8 cellular contexts compared by ENCODE assay signal in genomic region chr1:234771642-234772344, GRCh38.
DNase-seq lines count a peak whose midpoint lies in the region; ATAC-seq and TF ChIP-seq lines count a peak whose summit lies in the region.

No MANE protein-coding gene starts in this region.

- CTCF ChIA-PET in WTC11 (lab: Charles Lee): interaction anchor here (1.0 kb wide), 1 partner anchor 174 kb away, joined by 3 read pairs; no protein-coding TSS in a partner anchor

- DNase-seq in DMS153 treated with DMSO at 0.1 percent for 48 hours (lab: John Stamatoyannopoulos, UW; ENCODE audit: unreplicated experiment) (peak; percentile 67), WTC11 (ENCODE audit: low spot score) (no peak), mesothelial cell of epicardium (ENCODE audit: low spot score in 2 of 2, unreplicated experiment in 2 of 2) (no peak), substantia nigra (lab: John Stamatoyannopoulos, UW) (no peak), NCI-H748 (lab: John Stamatoyannopoulos, UW; ENCODE audit: unreplicated experiment) (no peak)

- H3K27me3 Mint-ChIP-seq in WTC11 (ENCODE audit: low read depth) (no peaks in the 10 kb centered on the region; the same call in 1 of the 2 replicates), mesothelial cell of epicardium (ENCODE audit: low read depth) (no peaks in the 10 kb centered on the region)

- peaks cover 7% of the 10 kb centered on the region; the same call in 1 of the 2 replicates for H3K9me3 Mint-ChIP-seq in WTC11
- H3K9me3 Mint-ChIP-seq in mesothelial cell of epicardium: peaks cover 3% of the 10 kb centered on the region

- H3K27ac ChIP-seq in KOPT-K1 (ENCODE audit: low read depth, low read length, poor library complexity, severe bottlenecking): peak overlapping the region; percentile 82
- H3K27ac ChIP-seq in substantia nigra (ENCODE audit: low read depth, low read length, poor library complexity, severe bottlenecking): no peak overlapping the region

- TF ChIP-seq CTCF in WTC11 (IDR thresholded peaks at IDR 0.05): no peak
- no peak for TF ChIP-seq CTCF in mesothelial cell of epicardium (IDR thresholded peaks at IDR 0.05; ENCODE audit: unreplicated experiment)

- POLR2A ChIA-PET in WTC11 (lab: Charles Lee): interaction anchor here (0.7 kb wide), 1 partner anchor 246 kb away, joined by 4 read pairs; no protein-coding TSS in a partner anchor

- H3K36me3 Mint-ChIP-seq in WTC11 (peaks cover 3% of the 10 kb centered on the region; the same call in 1 of the 2 replicates), mesothelial cell of epicardium (peaks cover 1% of the 10 kb centered on the region)

- peak; percentile 17; the same call in 1 of the 2 replicates for ATAC-seq in WTC11
- no peak for ATAC-seq in HG03521 (IDR thresholded peaks at IDR 0.05; ENCODE audit: unreplicated experiment)
- ATAC-seq in HG02981 (IDR thresholded peaks at IDR 0.05; ENCODE audit: unreplicated experiment): no peak

- no peaks in the 10 kb centered on the region for H3K36me3 ChIP-seq in KOPT-K1 (ENCODE audit: insufficient read depth, low read length)

- H3K4me1 Mint-ChIP-seq in WTC11 (peaks cover 37% of the 10 kb centered on the region), mesothelial cell of epicardium (peaks cover 49% of the 10 kb centered on the region)

- H3K27ac Mint-ChIP-seq in WTC11 (peak overlapping the region; percentile 92), mesothelial cell of epicardium (peak overlapping the region; percentile 88)

- H3K4me3 Mint-ChIP-seq in WTC11: no peak overlapping the region
- no peak overlapping the region for H3K4me3 Mint-ChIP-seq in mesothelial cell of epicardium

- H3K9me3 ChIP-seq in KOPT-K1 (ENCODE audit: insufficient read depth, low read length, poor library complexity, severe bottlenecking): peaks cover 5% of the 10 kb centered on the region

TF ChIP-seq in WTC11, 78 proteins besides CTCF, POLR2A, EP300 and RAD21:
- no peak for TF ChIP-seq CDX4 (CRISPR knock-in tag; IDR thresholded peaks at IDR 0.05; ENCODE audit: borderline replicate concordance)
- TF ChIP-seq ATF2 (CRISPR knock-in tag; IDR thresholded peaks at IDR 0.05; ENCODE audit: borderline replicate concordance, low read depth): no peak
- no peak for TF ChIP-seq ZNF416 (CRISPR knock-in tag; IDR thresholded peaks at IDR 0.05)
- no peak for TF ChIP-seq GRHL2 (CRISPR knock-in tag; IDR thresholded peaks at IDR 0.05; ENCODE audit: insufficient replicate concordance, severe bottlenecking)
